8 cellular contexts compared by ENCODE assay signal in genomic region chr10:43304687-43305333, GRCh38. TPM values are rescaled to one million over a fixed set of nuclear protein-coding genes. Genes with fewer than 3 reads are reported as not detected.
DNase-seq lines count a peak whose midpoint lies in the region; ATAC-seq and TF ChIP-seq lines count a peak whose summit lies in the region.

No MANE protein-coding gene starts in this region.

- H3K36me3 ChIP-seq in kidney epithelial cell (ENCODE audit: control insufficient read depth, insufficient read depth, low read length): no peaks in the 10 kb centered on the region
- H3K36me3 ChIP-seq in spleen: no peaks in the 10 kb centered on the region

- 3 to 5% (median 4%) methylated on average over 37 to 42 of the region's 42 CpGs for WGBS in spleen, 5 donors

- peak; percentile 49 for ATAC-seq in HG03432 (IDR thresholded peaks at IDR 0.05; ENCODE audit: unreplicated experiment)

- peak overlapping the region; percentile 47 for H3K4me3 ChIP-seq in AG10803 (ENCODE audit: low read length)
- H3K4me3 ChIP-seq in kidney epithelial cell (ENCODE audit: low read depth, low read length): peak overlapping the region; percentile 32
- peak overlapping the region; percentile 2 to 60 (median 34) for H3K4me3 ChIP-seq in spleen

- H3K4me1 ChIP-seq in spleen: peaks cover 4 to 32% (median 17%) of the 10 kb centered on the region in 6 donors

- H3K9me3 ChIP-seq in spleen: peaks cover 0 to 11% (median 3%) of the 10 kb centered on the region in 8 donors

- DNase-seq in AG10803 (ENCODE audit: low read depth) (peak; percentile 27), kidney epithelial cell (ENCODE audit: low read depth) (no peak), spleen (peak; percentile 92), NCI-H524 treated with DMSO at 0.1 percent for 48 hours (lab: John Stamatoyannopoulos, UW) (no peak), erythroblast (lab: John Stamatoyannopoulos, UW) (no peak)
- peak in 3 of 4 experiments; percentile 12 to 29 (median 17) for DNase-seq in activated CD4-positive, CD25-positive, alpha-beta regulatory T cell (lab: John Stamatoyannopoulos, UW)
- DNase-seq in central memory CD4-positive, alpha-beta T cell: peak; percentile 45

- intact Hi-C loops in spleen (cut with DNase I; ENCODE audit: low total_unique reads): no loop called here

- TF ChIP-seq CTCF in AG10803 (conservative IDR thresholded peaks at IDR 0.05; ENCODE audit: low read length) (no peak), kidney epithelial cell (IDR thresholded peaks at IDR 0.05; ENCODE audit: insufficient read depth, low read length, poor library complexity, severe bottlenecking) (no peak), spleen (IDR thresholded peaks at IDR 0.05 in 8 of 11, conservative IDR thresholded peaks at IDR 0.05 in 3 of 11) (no peak)

- peak overlapping the region in 6 of 8 donors; percentile 1 to 50 (median 12) for H3K27ac ChIP-seq in spleen

- peaks cover 4% of the 10 kb centered on the region for H3K27me3 ChIP-seq in kidney epithelial cell (ENCODE audit: control insufficient read depth, insufficient read depth, low read length)
- H3K27me3 ChIP-seq in spleen (replicated peaks in 1 of 7): peaks cover 0 to 26% (median 0%) of the 10 kb centered on the region in 7 donors

- TF ChIP-seq POLR2A in spleen (IDR thresholded peaks at IDR 0.05): no peak
- no peak for TF ChIP-seq POLR2A in erythroblast (IDR thresholded peaks at IDR 0.05; ENCODE audit: low read length)

RNA-seq across cellular contexts. Expression of gene RASGEF1A, which starts 37.9 kb away (rescaled TPM):
- total RNA-seq in kidney epithelial cell: 2.1 and 3.6 TPM in 2 replicates
- total RNA-seq in spleen: 1 to 10 TPM; 2.5 to 7.1 (median 3.6) TPM
- 1 to 10 TPM; 1.9 to 3.1 (median 2.1) TPM for polyA plus RNA-seq in spleen

Comparison
In these comparisons a context has a peak if more than half of its experiments do, and no peak if none do; other contexts are left out.
1. DNase-seq: peak in AG10803 (single experiment), activated CD4-positive, CD25-positive, alpha-beta regulatory T cell (3 of 4), central memory CD4-positive, alpha-beta T cell (single experiment) and spleen (single experiment); none in kidney epithelial cell (single experiment), NCI-H524 treated with DMSO at 0.1 percent for 48 hours (single experiment) and erythroblast (0 of 2).
2. Peak in every context shown above with its lines, with median percentiles within 50 percentile points of each other: H3K4me3 ChIP-seq.